18 cellular contexts compared by ENCODE assay signal in genomic region chr7:100107125-100107737, GRCh38.
"Had no signal": no experiment of that assay in that cellular context is flagged by ENCODE, and none has a peak within 500 bp of the region (broad histone marks: within the 10 kb centered on the region; RNA-seq: fewer than 3 reads in every experiment).

No MANE protein-coding gene starts in this region.

- ATAC-seq: activated naive CD4-positive, alpha-beta T cell treated with anti-CD3 and anti-CD28 coated beads, Interleukin-2, amount 50 U/mL, for 72 hours; body of pancreas; effector memory CD8-positive, alpha-beta T cell; heart right ventricle; mucosa of descending colon; naive thymus-derived CD4-positive, alpha-beta T cell; T-cell had no signal

- H3K9me3 ChIP-seq: body of pancreas, gastroesophageal sphincter, heart right ventricle, mucosa of descending colon, neutrophil had no signal

- H2AFZ ChIP-seq: parathyroid adenoma had no signal

- H3K9me3 Mint-ChIP-seq: activated naive CD4-positive, alpha-beta T cell treated with anti-CD3 and anti-CD28 coated beads, Interleukin-2, amount 50 U/mL, for 72 hours; central memory CD8-positive, alpha-beta T cell; dendritic cell treated with granulocyte-macrophage colony-stimulating factor and Interleukin-4, amounts not matched to agents 40 ng/mL and 50 ng/mL, for 4 days; effector memory CD8-positive, alpha-beta T cell; naive thymus-derived CD4-positive, alpha-beta T cell; T-cell had no signal

- H3K9ac ChIP-seq: parathyroid adenoma had no signal

- H3K4me3 ChIP-seq: body of pancreas, gastroesophageal sphincter, heart right ventricle, mucosa of descending colon had no signal

- H3K27me3 ChIP-seq: body of pancreas, gastroesophageal sphincter, heart right ventricle, neutrophil had no signal

- H3K4me3 Mint-ChIP-seq: central memory CD8-positive, alpha-beta T cell; dendritic cell treated with granulocyte-macrophage colony-stimulating factor and Interleukin-4, amounts not matched to agents 40 ng/mL and 50 ng/mL, for 4 days; effector memory CD8-positive, alpha-beta T cell; naive thymus-derived CD4-positive, alpha-beta T cell; T-cell had no signal

- DNase-seq: activated CD4-positive, alpha-beta T cell treated with anti-CD3 and anti-CD28 coated beads for 1 hour; activated CD4-positive, alpha-beta T cell treated with anti-CD3 and anti-CD28 coated beads, Interleukin-2, amount 50 U/mL, for 4 hours; activated effector memory CD4-positive, alpha-beta T cell treated with Interleukin-2 at 50 U/mL for 16 hours; body of pancreas; effector memory CD8-positive, alpha-beta T cell; erythroblast; heart right ventricle; mucosa of descending colon; naive thymus-derived CD4-positive, alpha-beta T cell; stimulated activated CD4-positive, alpha-beta T cell treated with anti-CD3 and anti-CD28 coated beads, Interleukin-12 subunit alpha, Interleukin-12 subunit beta, amount 100 ng/mL, for 4 hours; stimulated activated CD4-positive, alpha-beta T cell treated with anti-CD3 and anti-CD28 coated beads, Interleukin-2, amount 100 ng/mL, for 24 hours; T-cell had no signal

- H3K36me3 Mint-ChIP-seq: activated naive CD4-positive, alpha-beta T cell treated with anti-CD3 and anti-CD28 coated beads, Interleukin-2, amount 50 U/mL, for 72 hours had no signal

- H3K27ac ChIP-seq: body of pancreas, gastroesophageal sphincter, heart right ventricle, neutrophil, parathyroid adenoma had no signal

- H3K27me3 Mint-ChIP-seq: central memory CD8-positive, alpha-beta T cell; dendritic cell treated with granulocyte-macrophage colony-stimulating factor and Interleukin-4, amounts not matched to agents 40 ng/mL and 50 ng/mL, for 4 days; effector memory CD8-positive, alpha-beta T cell; naive thymus-derived CD4-positive, alpha-beta T cell; T-cell had no signal

- H3K4me1 ChIP-seq: parathyroid adenoma had no signal

- H3K27ac Mint-ChIP-seq: naive thymus-derived CD4-positive, alpha-beta T cell; T-cell had no signal
